In the genomic region with DNA sequence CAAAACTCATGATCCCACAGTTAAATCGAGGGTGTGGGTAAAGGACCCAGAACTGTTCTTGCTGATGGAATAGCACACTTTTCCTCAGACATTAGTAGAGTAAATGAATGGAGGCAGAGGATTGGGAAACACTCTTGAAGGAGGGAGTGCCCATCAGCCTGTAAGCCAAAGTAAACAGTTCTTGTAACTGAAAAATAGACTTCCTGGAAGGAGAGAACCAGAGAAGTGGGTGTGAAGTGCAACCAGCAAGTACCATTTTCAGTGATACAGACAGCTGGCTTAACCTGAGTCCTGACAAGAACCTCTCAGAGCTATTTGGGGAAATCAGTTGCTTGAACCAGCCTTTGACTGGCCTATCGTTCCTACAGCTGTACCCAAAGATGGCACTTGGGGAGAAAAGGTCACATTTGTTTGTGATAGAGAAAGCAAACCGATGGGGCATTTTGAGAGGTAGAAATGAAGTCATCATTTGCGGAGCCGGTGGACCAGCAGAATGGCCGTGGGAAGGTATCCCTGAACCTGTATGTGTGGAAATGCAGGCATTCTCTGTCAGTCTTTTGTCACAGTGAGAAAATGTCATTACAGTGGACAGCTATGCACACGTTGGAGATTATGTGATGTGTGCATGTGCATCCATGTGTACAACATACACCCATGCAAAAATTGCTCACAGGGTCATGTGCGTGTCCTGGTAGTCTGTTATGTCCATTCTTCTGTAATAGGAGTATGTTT, we compare ENCODE assay signal across 1 cellular context.
TF ChIP-seq lines count a peak whose summit lies in the region.

No MANE protein-coding gene starts in this region.

TF ChIP-seq in H1, 55 proteins besides CTCF, POLR2A, EP300 and RAD21:
- TF ChIP-seq, protein P1, sequence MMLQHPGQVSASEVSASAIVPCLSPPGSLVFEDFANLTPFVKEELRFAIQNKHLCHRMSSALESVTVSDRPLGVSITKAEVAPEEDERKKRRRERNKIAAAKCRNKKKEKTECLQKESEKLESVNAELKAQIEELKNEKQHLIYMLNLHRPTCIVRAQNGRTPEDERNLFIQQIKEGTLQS (IDR thresholded peaks at IDR 0.05; ENCODE audit: insufficient read depth, low read depth, low read length) = no peak
- no peak for TF ChIP-seq RXRA (IDR thresholded peaks at IDR 0.05; ENCODE audit: insufficient read depth, low read depth, low read length)
- no peak for TF ChIP-seq ASH2L (IDR thresholded peaks at IDR 0.05; ENCODE audit: low read length)
- no peak for TF ChIP-seq GTF2F1 (IDR thresholded peaks at IDR 0.05; ENCODE audit: borderline replicate concordance, low read depth, low read length)
- no peak for TF ChIP-seq POLR2AphosphoS5 (IDR thresholded peaks at IDR 0.05; ENCODE audit: low read depth, low read length)
- TF ChIP-seq BCL11A (IDR thresholded peaks at IDR 0.05; ENCODE audit: low read depth in 2 of 2, low read length in 2 of 2) = no peak
